Comparison of ENCODE assay signal across 1 cellular context in the genomic region with DNA sequence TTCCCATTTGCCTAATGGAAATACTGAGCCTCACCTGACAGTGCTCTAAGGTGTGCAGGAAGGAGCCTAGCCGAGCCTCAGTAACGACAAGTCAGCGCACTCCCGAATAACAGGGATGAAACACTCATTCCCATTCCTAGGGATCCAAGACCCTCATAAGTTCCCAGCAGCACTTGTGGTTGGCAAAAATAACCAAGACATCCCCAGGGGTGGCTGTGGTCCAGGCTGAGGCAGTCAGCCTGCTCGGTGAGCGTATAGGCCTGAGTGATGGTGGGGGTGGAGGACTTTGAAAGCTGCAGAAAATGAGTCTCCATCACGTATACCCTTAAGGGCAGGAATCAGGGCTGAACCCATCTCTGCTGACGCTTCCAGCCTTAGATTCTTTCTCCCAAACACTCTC.
TF ChIP-seq lines count a peak whose summit lies in the region.

No MANE protein-coding gene starts in this region.

TF ChIP-seq in IMR-90, 13 proteins besides CTCF, POLR2A, EP300 and RAD21 (continued from another document):
- no peak for TF ChIP-seq MAZ (IDR thresholded peaks at IDR 0.05; ENCODE audit: borderline replicate concordance, low read depth, low read length)
- TF ChIP-seq BHLHE40 (IDR thresholded peaks at IDR 0.05; ENCODE audit: low read depth, low read length) = no peak
- no peak for TF ChIP-seq RFX5 (IDR thresholded peaks at IDR 0.05; ENCODE audit: low read depth, low read length)
- TF ChIP-seq NFE2L2 (IDR thresholded peaks at IDR 0.05; ENCODE audit: low read depth, low read length) = no peak
- TF ChIP-seq SMC3 (IDR thresholded peaks at IDR 0.05; ENCODE audit: low read depth, low read length) = no peak
- no peak for TF ChIP-seq CEBPB (IDR thresholded peaks at IDR 0.05; ENCODE audit: low read depth, low read length)
- TF ChIP-seq FOS (IDR thresholded peaks at IDR 0.05; ENCODE audit: low read depth, low read length) = no peak
- TF ChIP-seq, protein P1, sequence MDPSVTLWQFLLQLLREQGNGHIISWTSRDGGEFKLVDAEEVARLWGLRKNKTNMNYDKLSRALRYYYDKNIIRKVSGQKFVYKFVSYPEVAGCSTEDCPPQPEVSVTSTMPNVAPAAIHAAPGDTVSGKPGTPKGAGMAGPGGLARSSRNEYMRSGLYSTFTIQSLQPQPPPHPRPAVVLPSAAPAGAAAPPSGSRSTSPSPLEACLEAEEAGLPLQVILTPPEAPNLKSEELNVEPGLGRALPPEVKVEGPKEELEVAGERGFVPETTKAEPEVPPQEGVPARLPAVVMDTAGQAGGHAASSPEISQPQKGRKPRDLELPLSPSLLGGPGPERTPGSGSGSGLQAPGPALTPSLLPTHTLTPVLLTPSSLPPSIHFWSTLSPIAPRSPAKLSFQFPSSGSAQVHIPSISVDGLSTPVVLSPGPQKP (IDR thresholded peaks at IDR 0.05; ENCODE audit: borderline replicate concordance, low read depth, low read length) = no peak
TF ChIP-seq in IMR-90: peak in this region for 0.
